In genomic region chr22:43505896-43506295, GRCh38 we compare ENCODE assay signal across 1 cellular context.
TF ChIP-seq lines count a peak whose summit lies in the region.

No MANE protein-coding gene starts in this region.

TF ChIP-seq in GM23338, 12 proteins besides CTCF, POLR2A, EP300 and RAD21 (continued from another document):
- no peak for TF ChIP-seq ZNF462 (CRISPR knock-in tag; IDR thresholded peaks at IDR 0.05)
- TF ChIP-seq NANOG (IDR thresholded peaks at IDR 0.05; ENCODE audit: borderline replicate concordance) = no peak
- no peak for TF ChIP-seq EZH2phosphoT487 (IDR thresholded peaks at IDR 0.05; ENCODE audit: unreplicated experiment)
- no peak for TF ChIP-seq ZNF331 (CRISPR knock-in tag; IDR thresholded peaks at IDR 0.05; ENCODE audit: low read depth)
- TF ChIP-seq EZH2 (IDR thresholded peaks at IDR 0.05; ENCODE audit: low read depth, unreplicated experiment) = no peak
